Comparison of ENCODE assay signal across 11 cellular contexts in the genomic region with DNA sequence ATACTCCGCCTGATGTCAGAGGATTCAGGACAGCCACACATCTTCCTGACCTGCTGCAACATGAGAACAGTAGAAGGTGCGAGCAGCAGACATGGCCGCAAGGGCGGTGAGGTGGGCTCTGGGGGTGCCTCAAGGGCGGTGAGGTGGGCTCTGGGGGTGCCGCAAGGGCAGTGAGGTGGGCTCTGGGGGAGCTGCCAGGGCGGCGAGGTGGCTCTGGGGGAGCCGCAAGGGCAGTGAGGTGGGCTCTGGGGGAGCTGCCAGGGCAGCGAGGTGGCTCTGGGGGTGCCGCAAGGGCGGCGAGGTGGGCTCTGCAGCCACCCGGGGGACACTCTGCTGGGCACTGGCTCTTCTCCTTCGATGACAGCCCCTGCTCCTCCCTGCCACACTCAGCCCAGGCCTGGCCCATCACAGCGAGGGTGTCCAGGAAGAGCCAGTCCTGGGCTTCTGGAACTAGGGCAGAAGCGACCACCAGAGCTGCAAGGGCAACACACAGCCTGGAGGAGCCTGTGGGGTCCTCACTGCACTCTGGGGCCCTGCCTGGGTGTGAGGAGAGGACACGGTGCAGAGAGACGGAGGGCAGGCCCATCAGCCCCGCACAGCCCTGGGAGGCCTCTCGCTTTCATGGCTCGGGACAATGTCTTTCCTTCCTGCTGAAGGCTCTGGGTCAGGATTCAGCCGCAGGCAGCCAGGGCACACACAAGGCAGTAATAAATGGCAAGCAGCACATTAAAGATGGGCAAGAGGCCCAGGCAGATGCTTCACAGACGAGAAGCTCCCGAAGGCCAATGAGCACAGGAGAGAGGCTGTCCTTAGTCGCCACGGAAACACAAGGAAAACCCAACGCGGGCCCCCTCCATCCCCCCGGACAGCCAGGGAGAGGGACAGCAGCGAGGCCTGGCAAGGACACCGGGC. TPM values are rescaled to one million over a fixed set of nuclear protein-coding genes. Genes with fewer than 3 reads are reported as not detected.
DNase-seq lines count a peak whose midpoint lies in the region; ATAC-seq and TF ChIP-seq lines count a peak whose summit lies in the region.
"Had no signal": no experiment of that assay in that cellular context is flagged by ENCODE, and none has a peak within 500 bp of the region (broad histone marks: within the 10 kb centered on the region; RNA-seq: fewer than 3 reads in every experiment).

No MANE protein-coding gene starts in this region.

- H3K4me1 ChIP-seq in breast epithelium (no peaks in the 10 kb centered on the region), aorta (ENCODE audit: control insufficient read depth in 1 of 2, insufficient read depth in 2 of 2, low read length in 2 of 2) (no peaks in the 10 kb centered on the region)

- in situ Hi-C loops in T47D (cut with HindIII; ENCODE audit: low pct_unique_long_range_greater_than_20kb, low sequenced_read_pairs) = no loop called here

- 55 to 61% methylated on average over 30 to 32 of the region's 32 CpGs for WGBS in aorta, 2 donors

- no peak for TF ChIP-seq CTCF in breast epithelium (IDR thresholded peaks at IDR 0.05)

- no peak overlapping the region for H3K4me3 ChIP-seq in breast epithelium
- H3K4me3 ChIP-seq in aorta (ENCODE audit: low read length in 2 of 2) = no peak overlapping the region

- TF ChIP-seq POLR2A in breast epithelium (IDR thresholded peaks at IDR 0.05) = no peak

- H3K27ac ChIP-seq in breast epithelium = no peak overlapping the region
- H3K27ac ChIP-seq in aorta (ENCODE audit: low read depth in 1 of 2, low read length in 2 of 2) = no peak overlapping the region

- DNase-seq in T47D (ENCODE audit: low read depth in 1 of 2, low spot score in 1 of 2) = peak; percentile 59 to 80
- DNase-seq in breast epithelium (ENCODE audit: low spot score in 2 of 2) = no peak
- peak; percentile 22 for DNase-seq in globus pallidus (ENCODE audit: low spot score)
- peak; percentile 40 to 63 for DNase-seq in aorta
- DNase-seq in NCI-H2171 treated with DMSO at 0.1 percent for 48 hours (lab: John Stamatoyannopoulos, UW) = no peak
- DNase-seq: activated CD8-positive, alpha-beta memory T cell treated with anti-CD3 and anti-CD28 coated beads for 24 hours; NCI-H187; T-helper 9 cell had no signal

- intact Hi-C loops in breast epithelium (cut with DNase I; ENCODE audit: low total_unique reads) (no loop called here), aorta (cut with DNase I) (no loop called here)

- no peaks in the 10 kb centered on the region for H3K36me3 ChIP-seq in breast epithelium
- H3K36me3 ChIP-seq in aorta (ENCODE audit: control insufficient read depth in 1 of 2, insufficient read depth in 2 of 2, low read length in 1 of 2) = no peaks in the 10 kb centered on the region

- H3K27me3 ChIP-seq in breast epithelium (no peaks in the 10 kb centered on the region), aorta (ENCODE audit: control insufficient read depth in 1 of 2, insufficient read depth in 2 of 2, low read length in 1 of 2) (no peaks in the 10 kb centered on the region)

- H3K9me3 ChIP-seq in breast epithelium = no peaks in the 10 kb centered on the region
- no peaks in the 10 kb centered on the region for H3K9me3 ChIP-seq in aorta (ENCODE audit: control insufficient read depth, low read length)

- ATAC-seq in SK-N-SH treated with all-trans-retinoic acid at 6 μM for 48 hours (peak; percentile 78), aorta (ENCODE audit: low FRiP score) (no peak), GM19455 (IDR thresholded peaks at IDR 0.05; ENCODE audit: unreplicated experiment) (no peak), HG03045 (IDR thresholded peaks at IDR 0.05; ENCODE audit: unreplicated experiment) (no peak)

TF ChIP-seq in SK-N-SH treated with all-trans-retinoic acid at 6 μM for 48 hours, 23 proteins besides CTCF, POLR2A, EP300 and RAD21:
- TF ChIP-seq ZFP3 (CRISPR knock-in tag; IDR thresholded peaks at IDR 0.05) (no peak), TCF4 (CRISPR knock-in tag; IDR thresholded peaks at IDR 0.05; ENCODE audit: borderline replicate concordance) (peak; percentile 31; the same call in 1 of the 2 replicates), ZC3H10 (CRISPR knock-in tag; IDR thresholded peaks at IDR 0.05) (no peak), ZNF8 (CRISPR knock-in tag; IDR thresholded peaks at IDR 0.05) (no peak)

RNA-seq across cellular contexts. Expression of gene STK32C, which starts 42.5 kb away (rescaled TPM):
- 10 to 100 TPM in 2 of 3 donors, 1 to 10 TPM in 1; 5.6 to 12.8 (median 11.7) TPM for total RNA-seq in breast epithelium
- 10 to 100 TPM in 1 of 2 donors, 1 to 10 TPM in 1; 7.1 to 12.2 TPM for total RNA-seq in aorta
- 10 to 100 TPM in 1 of 2 donors, 1 to 10 TPM in 1; 4.9 to 12.4 TPM for polyA plus RNA-seq in aorta

Comparison
In these comparisons a context has a peak if more than half of its experiments do, and no peak if none do; other contexts are left out.
1. DNase-seq: peak in T47D (2 of 2), globus pallidus (single experiment) and aorta (2 of 2); none in breast epithelium (0 of 2) and NCI-H2171 treated with DMSO at 0.1 percent for 48 hours (single experiment).